In the genomic region with DNA sequence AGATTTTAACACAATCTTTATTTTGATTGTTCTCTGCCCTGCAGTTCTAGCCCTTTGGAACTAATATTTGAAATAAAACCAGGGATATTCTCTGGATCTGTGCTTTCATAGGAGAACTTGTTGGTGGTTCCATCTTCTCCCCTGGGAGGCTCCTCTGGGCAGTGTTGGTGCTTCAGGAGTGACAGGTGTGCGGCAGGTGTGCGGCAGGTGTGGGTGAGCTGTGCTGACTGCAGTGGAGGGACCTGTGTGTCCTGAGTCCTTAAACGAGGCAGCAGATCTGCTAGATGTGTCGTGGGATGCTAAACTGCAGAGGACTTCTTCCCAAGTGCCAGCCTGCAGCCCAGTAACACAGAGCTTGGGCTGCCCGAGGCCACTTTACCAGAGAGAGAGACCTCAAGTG, we compare ENCODE assay signal across 1 cellular context.
TF ChIP-seq lines count a peak whose summit lies in the region.

No MANE protein-coding gene starts in this region.

TF ChIP-seq in WTC11, 78 proteins besides CTCF, POLR2A, EP300 and RAD21 (continued from another document):
- TF ChIP-seq, protein P1, sequence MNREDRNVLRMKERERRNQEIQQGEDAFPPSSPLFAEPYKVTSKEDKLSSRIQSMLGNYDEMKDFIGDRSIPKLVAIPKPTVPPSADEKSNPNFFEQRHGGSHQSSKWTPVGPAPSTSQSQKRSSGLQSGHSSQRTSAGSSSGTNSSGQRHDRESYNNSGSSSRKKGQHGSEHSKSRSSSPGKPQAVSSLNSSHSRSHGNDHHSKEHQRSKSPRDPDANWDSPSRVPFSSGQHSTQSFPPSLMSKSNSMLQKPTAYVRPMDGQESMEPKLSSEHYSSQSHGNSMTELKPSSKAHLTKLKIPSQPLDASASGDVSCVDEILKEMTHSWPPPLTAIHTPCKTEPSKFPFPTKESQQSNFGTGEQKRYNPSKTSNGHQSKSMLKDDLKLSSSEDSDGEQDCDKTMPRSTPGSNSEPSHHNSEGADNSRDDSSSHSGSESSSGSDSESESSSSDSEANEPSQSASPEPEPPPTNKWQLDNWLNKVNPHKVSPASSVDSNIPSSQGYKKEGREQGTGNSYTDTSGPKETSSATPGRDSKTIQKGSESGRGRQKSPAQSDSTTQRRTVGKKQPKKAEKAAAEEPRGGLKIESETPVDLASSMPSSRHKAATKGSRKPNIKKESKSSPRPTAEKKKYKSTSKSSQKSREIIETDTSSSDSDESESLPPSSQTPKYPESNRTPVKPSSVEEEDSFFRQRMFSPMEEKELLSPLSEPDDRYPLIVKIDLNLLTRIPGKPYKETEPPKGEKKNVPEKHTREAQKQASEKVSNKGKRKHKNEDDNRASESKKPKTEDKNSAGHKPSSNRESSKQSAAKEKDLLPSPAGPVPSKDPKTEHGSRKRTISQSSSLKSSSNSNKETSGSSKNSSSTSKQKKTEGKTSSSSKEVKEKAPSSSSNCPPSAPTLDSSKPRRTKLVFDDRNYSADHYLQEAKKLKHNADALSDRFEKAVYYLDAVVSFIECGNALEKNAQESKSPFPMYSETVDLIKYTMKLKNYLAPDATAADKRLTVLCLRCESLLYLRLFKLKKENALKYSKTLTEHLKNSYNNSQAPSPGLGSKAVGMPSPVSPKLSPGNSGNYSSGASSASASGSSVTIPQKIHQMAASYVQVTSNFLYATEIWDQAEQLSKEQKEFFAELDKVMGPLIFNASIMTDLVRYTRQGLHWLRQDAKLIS (CRISPR knock-in tag; IDR thresholded peaks at IDR 0.05; ENCODE audit: borderline replicate concordance) = no peak
- TF ChIP-seq CREB1 (CRISPR knock-in tag; IDR thresholded peaks at IDR 0.05) (no peak), JUN (CRISPR knock-in tag; IDR thresholded peaks at IDR 0.05) (no peak), SP1 (CRISPR knock-in tag; conservative IDR thresholded peaks at IDR 0.05) (no peak), SOX15 (CRISPR knock-in tag; IDR thresholded peaks at IDR 0.05) (no peak), MAX (CRISPR knock-in tag; IDR thresholded peaks at IDR 0.05) (no peak), ZNF671 (CRISPR knock-in tag; IDR thresholded peaks at IDR 0.05) (no peak)
- TF ChIP-seq, protein P2, sequence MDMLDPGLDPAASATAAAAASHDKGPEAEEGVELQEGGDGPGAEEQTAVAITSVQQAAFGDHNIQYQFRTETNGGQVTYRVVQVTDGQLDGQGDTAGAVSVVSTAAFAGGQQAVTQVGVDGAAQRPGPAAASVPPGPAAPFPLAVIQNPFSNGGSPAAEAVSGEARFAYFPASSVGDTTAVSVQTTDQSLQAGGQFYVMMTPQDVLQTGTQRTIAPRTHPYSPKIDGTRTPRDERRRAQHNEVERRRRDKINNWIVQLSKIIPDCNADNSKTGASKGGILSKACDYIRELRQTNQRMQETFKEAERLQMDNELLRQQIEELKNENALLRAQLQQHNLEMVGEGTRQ (CRISPR knock-in tag; IDR thresholded peaks at IDR 0.05) = no peak
- TF ChIP-seq, protein P3, sequence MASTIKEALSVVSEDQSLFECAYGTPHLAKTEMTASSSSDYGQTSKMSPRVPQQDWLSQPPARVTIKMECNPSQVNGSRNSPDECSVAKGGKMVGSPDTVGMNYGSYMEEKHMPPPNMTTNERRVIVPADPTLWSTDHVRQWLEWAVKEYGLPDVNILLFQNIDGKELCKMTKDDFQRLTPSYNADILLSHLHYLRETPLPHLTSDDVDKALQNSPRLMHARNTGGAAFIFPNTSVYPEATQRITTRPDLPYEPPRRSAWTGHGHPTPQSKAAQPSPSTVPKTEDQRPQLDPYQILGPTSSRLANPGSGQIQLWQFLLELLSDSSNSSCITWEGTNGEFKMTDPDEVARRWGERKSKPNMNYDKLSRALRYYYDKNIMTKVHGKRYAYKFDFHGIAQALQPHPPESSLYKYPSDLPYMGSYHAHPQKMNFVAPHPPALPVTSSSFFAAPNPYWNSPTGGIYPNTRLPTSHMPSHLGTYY (CRISPR knock-in tag; IDR thresholded peaks at IDR 0.05) = no peak
